ENCODE assay signal across 8 cellular contexts in the genomic region with DNA sequence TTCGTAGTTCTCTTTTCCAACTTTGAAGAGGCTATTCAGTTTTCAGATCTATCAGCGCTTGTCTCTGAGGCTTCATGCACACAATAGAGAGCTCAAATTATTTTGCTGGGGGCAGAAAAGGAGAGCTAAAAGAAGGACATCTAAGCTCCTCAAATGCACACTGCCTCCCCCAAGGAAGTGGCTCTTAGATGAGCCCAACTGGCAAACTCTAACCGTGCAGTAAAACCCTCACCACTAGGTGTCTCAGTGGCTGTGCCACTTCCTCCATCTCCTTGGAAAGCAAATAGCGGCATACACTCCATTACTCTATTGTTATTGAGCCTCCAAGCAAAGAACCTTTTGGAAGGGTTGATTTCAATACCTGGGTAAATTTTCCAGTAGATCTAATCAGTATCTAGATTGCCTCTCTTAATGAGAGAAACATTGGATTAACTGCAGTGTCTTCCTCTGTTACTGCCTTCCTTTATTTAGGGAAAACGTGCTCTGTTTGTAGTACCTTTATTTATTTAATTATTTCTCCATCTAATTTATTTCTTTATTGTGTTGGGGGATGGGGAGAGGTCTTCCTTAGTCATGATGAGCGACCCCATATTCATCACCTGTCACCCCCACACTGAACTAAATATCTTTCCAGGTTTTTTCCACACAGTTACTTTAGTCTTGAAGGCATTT. TPM values are rescaled to one million over a fixed set of nuclear protein-coding genes. Genes with fewer than 3 reads are reported as not detected.
DNase-seq lines count a peak whose midpoint lies in the region; ATAC-seq and TF ChIP-seq lines count a peak whose summit lies in the region.

No MANE protein-coding gene starts in this region.

- H3K4me1 ChIP-seq in HEK293 (ENCODE audit: control insufficient read depth, insufficient read depth, low read length) (no peaks in the 10 kb centered on the region), gastrocnemius medialis (no peaks in the 10 kb centered on the region)

- H3K27me3 ChIP-seq in gastrocnemius medialis = no peaks in the 10 kb centered on the region

- H3K4me3 ChIP-seq in HEK293 (ENCODE audit: low read depth, low read length) (no peak overlapping the region), gastrocnemius medialis (no peak overlapping the region)

- H3K9me3 ChIP-seq in HEK293 (ENCODE audit: control insufficient read depth, insufficient read depth, low read depth, low read length) (no peaks in the 10 kb centered on the region), gastrocnemius medialis (no peaks in the 10 kb centered on the region)

- CTCF ChIA-PET in HEK293 (lab: Yijun Ruan, JAX) = interaction anchor here (0.5 to 1.6 kb wide), 24 partner anchors 9 to 1404 kb away, joined by 3 to 12 read pairs (median 4); partner anchors contain the start of gene SFPQ

- in situ Hi-C loops in gastrocnemius medialis (cut with MboI; ENCODE audit: low sequenced_read_pairs in 4 of 4) = loop anchor here in 1 of 4 donors (10.0 kb wide), 1 partner anchor 93 kb away; no protein-coding TSS in a partner anchor

- DNase-seq in DMS53 (lab: John Stamatoyannopoulos, UW) (peak; percentile 92), NCI-H187 treated with DMSO at 0.1 percent for 48 hours (lab: John Stamatoyannopoulos, UW) (peak; percentile 68), T-helper 22 cell (ENCODE audit: low read depth) (peak; percentile 24), astrocyte of the hippocampus (ENCODE audit: low read depth, low spot score) (peak; percentile 90), hippocampal formation (lab: John Stamatoyannopoulos, UW) (peak; percentile 75 to 92), gastrocnemius medialis (peak; percentile 24 to 55)

- ATAC-seq in gastrocnemius medialis (peak; percentile 92 to 98), HG03196 (IDR thresholded peaks at IDR 0.05; ENCODE audit: unreplicated experiment) (no peak)

- TF ChIP-seq POLR2A in gastrocnemius medialis (IDR thresholded peaks at IDR 0.05) = no peak

- POLR2A ChIA-PET in HEK293 (lab: Yijun Ruan, JAX) = interaction anchor here (1.1 kb wide), 1 partner anchor 9 kb away, joined by 8 read pairs; the partner anchor contains the start of gene SFPQ

- H3K27ac ChIP-seq in HEK293 (ENCODE audit: extremely low read depth, low read depth, low read length) (no peak overlapping the region), gastrocnemius medialis (no peak overlapping the region)

- TF ChIP-seq CTCF in HEK293 (tag by site-specific recombination; IDR thresholded peaks at IDR 0.05) = peak; percentile 78
- peak; percentile 56 to 84 (median 74) for TF ChIP-seq CTCF in gastrocnemius medialis (IDR thresholded peaks at IDR 0.05 in 4 of 5, conservative IDR thresholded peaks at IDR 0.05 in 1 of 5)

- H3K36me3 ChIP-seq in HEK293 (ENCODE audit: control insufficient read depth in 2 of 2, insufficient read depth in 1 of 2, low read length in 2 of 2) (no peaks in the 10 kb centered on the region), gastrocnemius medialis (no peaks in the 10 kb centered on the region)

- intact Hi-C loops in gastrocnemius medialis (cut with DNase I; ENCODE audit: low total_unique reads) = loop anchor here (1.0 kb wide), 1 partner anchor 96 kb away; no protein-coding TSS in a partner anchor

TF ChIP-seq in HEK293, 187 proteins besides CTCF, POLR2A, EP300 and RAD21 (continues in another document):
- TF ChIP-seq SALL2 (tag by site-specific recombination; IDR thresholded peaks at IDR 0.05; ENCODE audit: borderline replicate concordance) (no peak), ZBTB11 (tag by site-specific recombination; conservative IDR thresholded peaks at IDR 0.05; ENCODE audit: low read depth) (no peak), ZNF175 (tag by site-specific recombination; IDR thresholded peaks at IDR 0.05) (no peak), ZIC2 (tag by site-specific recombination; IDR thresholded peaks at IDR 0.05) (no peak), ZNF280C (tag by site-specific recombination; IDR thresholded peaks at IDR 0.05) (no peak), ZNF148 (tag by site-specific recombination; IDR thresholded peaks at IDR 0.05; ENCODE audit: borderline replicate concordance) (no peak), ZNF76 (tag by site-specific recombination; IDR thresholded peaks at IDR 0.05; ENCODE audit: borderline replicate concordance, low read depth) (no peak), SCRT2 (tag by site-specific recombination; IDR thresholded peaks at IDR 0.05) (no peak), ZNF155 (tag by site-specific recombination; IDR thresholded peaks at IDR 0.05) (no peak)
- TF ChIP-seq, protein P1, sequence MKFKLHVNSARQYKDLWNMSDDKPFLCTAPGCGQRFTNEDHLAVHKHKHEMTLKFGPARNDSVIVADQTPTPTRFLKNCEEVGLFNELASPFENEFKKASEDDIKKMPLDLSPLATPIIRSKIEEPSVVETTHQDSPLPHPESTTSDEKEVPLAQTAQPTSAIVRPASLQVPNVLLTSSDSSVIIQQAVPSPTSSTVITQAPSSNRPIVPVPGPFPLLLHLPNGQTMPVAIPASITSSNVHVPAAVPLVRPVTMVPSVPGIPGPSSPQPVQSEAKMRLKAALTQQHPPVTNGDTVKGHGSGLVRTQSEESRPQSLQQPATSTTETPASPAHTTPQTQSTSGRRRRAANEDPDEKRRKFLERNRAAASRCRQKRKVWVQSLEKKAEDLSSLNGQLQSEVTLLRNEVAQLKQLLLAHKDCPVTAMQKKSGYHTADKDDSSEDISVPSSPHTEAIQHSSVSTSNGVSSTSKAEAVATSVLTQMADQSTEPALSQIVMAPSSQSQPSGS (tag by site-specific recombination; IDR thresholded peaks at IDR 0.05; ENCODE audit: low read depth) = no peak
- TF ChIP-seq, protein P2, sequence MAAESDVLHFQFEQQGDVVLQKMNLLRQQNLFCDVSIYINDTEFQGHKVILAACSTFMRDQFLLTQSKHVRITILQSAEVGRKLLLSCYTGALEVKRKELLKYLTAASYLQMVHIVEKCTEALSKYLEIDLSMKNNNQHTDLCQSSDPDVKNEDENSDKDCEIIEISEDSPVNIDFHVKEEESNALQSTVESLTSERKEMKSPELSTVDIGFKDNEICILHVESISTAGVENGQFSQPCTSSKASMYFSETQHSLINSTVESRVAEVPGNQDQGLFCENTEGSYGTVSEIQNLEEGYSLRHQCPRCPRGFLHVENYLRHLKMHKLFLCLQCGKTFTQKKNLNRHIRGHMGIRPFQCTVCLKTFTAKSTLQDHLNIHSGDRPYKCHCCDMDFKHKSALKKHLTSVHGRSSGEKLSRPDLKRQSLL (tag by site-specific recombination; IDR thresholded peaks at IDR 0.05) = peak; percentile 75

RNA-seq across cellular contexts. Expression of gene SFPQ, which starts 9.2 kb away (rescaled TPM):
- total RNA-seq in gastrocnemius medialis = 100 to 1,000 TPM in 1 of 4 donors, 10 to 100 TPM in 3; 70.1 to 128 (median 82.4) TPM

Comparison
In these comparisons a context has a peak if more than half of its experiments do, and no peak if none do; other contexts are left out.
1. DNase-seq: peak in every context shown above with its lines; median percentile 92 in DMS53; 90 in astrocyte of the hippocampus; 84 in hippocampal formation; 68 in NCI-H187 treated with DMSO at 0.1 percent for 48 hours; 40 in gastrocnemius medialis; 24 in T-helper 22 cell.